ENCODE assay signal across 8 cellular contexts in the genomic region with DNA sequence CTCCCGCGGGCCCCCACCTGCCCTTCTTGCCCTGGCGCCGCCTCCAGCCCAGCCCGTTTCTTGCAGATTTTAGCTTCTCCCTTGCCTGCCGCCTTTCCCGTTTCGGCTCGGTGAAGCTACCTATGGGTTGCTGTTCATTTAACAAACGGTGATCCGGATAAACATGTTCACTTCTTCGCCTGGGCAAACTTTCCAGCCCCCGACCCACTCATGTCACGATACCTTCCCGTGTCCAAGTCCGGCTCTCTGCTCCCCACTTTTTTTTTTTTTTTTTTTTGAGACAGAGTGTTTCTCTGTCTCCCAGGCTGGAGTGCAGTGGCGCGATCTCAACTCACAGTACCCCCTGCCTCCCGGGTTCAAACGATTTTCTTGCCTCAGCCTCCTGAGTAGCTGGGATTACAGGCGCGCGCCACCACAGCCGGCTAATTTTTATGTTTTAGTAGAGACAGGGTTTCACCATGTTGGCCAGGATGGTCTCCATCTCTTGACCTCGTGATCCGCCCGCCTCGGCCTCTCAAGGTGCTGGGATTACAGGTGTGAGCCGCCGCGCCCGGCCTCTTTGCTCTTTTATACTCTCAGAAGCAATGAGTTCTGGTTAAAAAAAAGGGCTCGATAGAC. TPM values are rescaled to one million over a fixed set of nuclear protein-coding genes. Genes with fewer than 3 reads are reported as not detected.
DNase-seq lines count a peak whose midpoint lies in the region; ATAC-seq and TF ChIP-seq lines count a peak whose summit lies in the region.

No MANE protein-coding gene starts in this region.

- DNase-seq in Right ventricle myocardium superior (peak; percentile 57), cardiac septum (ENCODE audit: low spot score) (no peak), choroid plexus epithelial cell (ENCODE audit: low read depth) (no peak), mucosa of descending colon (peak; percentile 33 to 66 (median 57)), aorta (no peak), NCI-H345 (lab: John Stamatoyannopoulos, UW) (no peak), Ammon's horn (ENCODE audit: low spot score) (no peak), NCI-H345 treated with DMSO at 0.1 percent for 48 hours (lab: John Stamatoyannopoulos, UW; ENCODE audit: unreplicated experiment) (no peak)

- no peaks in the 10 kb centered on the region for H3K9me3 ChIP-seq in mucosa of descending colon
- H3K9me3 ChIP-seq in aorta (ENCODE audit: control insufficient read depth, low read length), result no peaks in the 10 kb centered on the region

- peak overlapping the region; percentile 79 to 83 for H3K27ac ChIP-seq in aorta (ENCODE audit: low read depth in 1 of 2, low read length in 2 of 2)

- H3K36me3 ChIP-seq in mucosa of descending colon (ENCODE audit: low read depth) (no peaks in the 10 kb centered on the region), aorta (ENCODE audit: control insufficient read depth in 1 of 2, insufficient read depth in 2 of 2, low read length in 1 of 2) (peaks cover 0 to 2% of the 10 kb centered on the region in 2 donors)

- peaks cover 3% of the 10 kb centered on the region for H3K4me1 ChIP-seq in mucosa of descending colon (ENCODE audit: low read depth)
- peaks cover 2 to 4% of the 10 kb centered on the region in 2 donors for H3K4me1 ChIP-seq in aorta (ENCODE audit: control insufficient read depth in 1 of 2, insufficient read depth in 2 of 2, low read length in 2 of 2)

- 23 to 27% methylated on average over 33 of the region's 33 CpGs for WGBS in aorta, 2 donors

- no peak for ATAC-seq in Right ventricle myocardium superior (ENCODE audit: poor library complexity)
- no peak for ATAC-seq in mucosa of descending colon
- no peak for ATAC-seq in aorta (ENCODE audit: low FRiP score)

- intact Hi-C loops in Right ventricle myocardium superior (cut with DNase I) (loop anchor here (5.0 kb wide), 1 partner anchor 290 kb away; no protein-coding TSS in a partner anchor), cardiac septum (cut with DNase I) (loop anchor here (5.0 to 10.0 kb wide), 6 partner anchors 45 to 672 kb away; no protein-coding TSS in a partner anchor), mucosa of descending colon (cut with DNase I, micrococcal nuclease) (loop anchor here in 1 of 2 donors (10.0 kb wide), 1 partner anchor 248 kb away; no protein-coding TSS in a partner anchor), aorta (cut with DNase I) (loop anchor here (5.0 kb wide), 4 partner anchors 40 to 285 kb away; partner anchors contain the start of gene ZEB1 (in 2 of the 2))

- H3K4me3 ChIP-seq in choroid plexus epithelial cell (ENCODE audit: low read depth, low read length) (peak overlapping the region; percentile 75), mucosa of descending colon (peak overlapping the region; percentile 35), aorta (ENCODE audit: low read length in 2 of 2) (peak overlapping the region; percentile 47 to 58)

- TF ChIP-seq CTCF in choroid plexus epithelial cell (conservative IDR thresholded peaks at IDR 0.05; ENCODE audit: low read depth, low read length) (no peak), mucosa of descending colon (IDR thresholded peaks at IDR 0.05) (no peak)

- no peaks in the 10 kb centered on the region for H3K27me3 ChIP-seq in aorta (ENCODE audit: control insufficient read depth in 1 of 2, insufficient read depth in 2 of 2, low read length in 1 of 2)

RNA-seq across cellular contexts. Expression of gene ZNF438, which starts 1.0 kb away (rescaled TPM):
- total RNA-seq in Right ventricle myocardium superior, result 13.0 TPM
- 12.5 TPM for total RNA-seq in cardiac septum
- total RNA-seq in mucosa of descending colon, result 10 to 100 TPM in 1 of 3 donors, 1 to 10 TPM in 2; 4.7 to 12.3 (median 5.0) TPM
- 10 to 100 TPM; 11.6 to 16.5 TPM for total RNA-seq in aorta
- polyA plus RNA-seq in aorta, result 10 to 100 TPM; 10.6 to 13.4 TPM

Comparison
In these comparisons a context has a peak if more than half of its experiments do, and no peak if none do; other contexts are left out.
1. DNase-seq: peak in Right ventricle myocardium superior (single experiment) and mucosa of descending colon (3 of 3); none in cardiac septum (single experiment), choroid plexus epithelial cell (single experiment), aorta (0 of 2), NCI-H345 (single experiment), Ammon's horn (single experiment) and NCI-H345 treated with DMSO at 0.1 percent for 48 hours (single experiment).
2. Peak in every context shown above with its lines, with median percentiles within 50 percentile points of each other: H3K4me3 ChIP-seq.